8 cellular contexts compared by ENCODE assay signal in the genomic region with DNA sequence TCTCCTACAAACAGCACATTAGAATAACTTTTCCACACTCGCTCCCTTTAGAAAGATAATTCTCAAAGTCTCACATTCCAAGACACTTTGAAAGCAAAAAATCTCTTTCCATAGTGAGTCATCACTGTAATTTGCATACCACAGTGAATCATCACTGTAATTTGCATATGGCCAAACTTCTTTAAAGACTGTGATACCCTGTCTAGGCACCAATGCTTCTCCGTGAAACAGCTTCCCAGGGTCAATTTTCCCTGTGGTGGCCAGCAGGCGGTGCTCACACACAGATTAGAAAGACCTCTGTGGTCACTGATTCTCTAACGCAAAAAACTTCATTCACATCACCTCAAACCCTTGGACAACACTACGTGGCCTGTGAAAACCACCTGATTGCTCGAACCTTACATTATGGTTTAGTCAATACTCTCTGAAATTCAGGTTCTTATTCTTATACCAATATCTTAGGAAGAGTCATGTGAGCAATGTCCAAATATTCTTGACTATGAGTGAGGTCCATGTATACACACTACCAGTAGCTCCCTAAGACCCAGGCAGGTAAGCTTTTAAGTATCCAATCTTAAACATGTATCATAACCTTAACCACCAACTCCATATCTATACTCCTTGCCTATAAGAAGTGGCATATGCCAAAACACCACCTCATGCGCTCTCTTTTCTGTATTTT.
DNase-seq lines count a peak whose midpoint lies in the region; ATAC-seq, FAIRE-seq and TF ChIP-seq lines count a peak whose summit lies in the region.

No MANE protein-coding gene starts in this region.

- H3K27ac Mint-ChIP-seq in endodermal cell = peak overlapping the region; percentile 2
- H3K27ac Mint-ChIP-seq in mesothelial cell of epicardium = no peak overlapping the region

- H3K9me3 ChIP-seq in DND-41 (ENCODE audit: insufficient read depth, low read length, severe bottlenecking) = peaks cover 4% of the 10 kb centered on the region
- H3K9me3 ChIP-seq in endodermal cell (ENCODE audit: control insufficient read depth, low read length) = peaks cover 12% of the 10 kb centered on the region

- H3K27ac ChIP-seq in DND-41 (ENCODE audit: low read length) = no peak overlapping the region
- no peak overlapping the region for H3K27ac ChIP-seq in endodermal cell (ENCODE audit: low read depth, low read length)

- H3K27me3 ChIP-seq in DND-41 (ENCODE audit: insufficient read depth, low read length, poor library complexity) (no peaks in the 10 kb centered on the region), endodermal cell (ENCODE audit: control insufficient read depth, insufficient read depth, low read length, poor library complexity, severe bottlenecking) (no peaks in the 10 kb centered on the region)

- peak; percentile 58 for FAIRE-seq in TTC549 (lab: Jason Lieb, UNC)

- no peaks in the 10 kb centered on the region for H3K4me1 ChIP-seq in DND-41 (ENCODE audit: insufficient read depth, low read length)
- no peaks in the 10 kb centered on the region for H3K4me1 ChIP-seq in endodermal cell (ENCODE audit: control insufficient read depth, insufficient read depth, low read length)

- no peaks in the 10 kb centered on the region for H3K79me2 ChIP-seq in DND-41 (ENCODE audit: insufficient read depth, low read length)

- H3K4me1 Mint-ChIP-seq in endodermal cell (no peaks in the 10 kb centered on the region), mesothelial cell of epicardium (peaks cover 10% of the 10 kb centered on the region)

- H3K9me3 Mint-ChIP-seq in endodermal cell (peaks cover 30% of the 10 kb centered on the region), mesothelial cell of epicardium (peaks cover 28% of the 10 kb centered on the region)

- H3K4me3 ChIP-seq in DND-41 (ENCODE audit: low read depth in 1 of 2, low read length in 2 of 2) (no peak overlapping the region), endodermal cell (ENCODE audit: low read length) (no peak overlapping the region)

- no peak overlapping the region for H3K4me3 Mint-ChIP-seq in endodermal cell
- no peak overlapping the region for H3K4me3 Mint-ChIP-seq in mesothelial cell of epicardium

- H3K4me2 ChIP-seq in DND-41 (ENCODE audit: insufficient read depth, low read length) = no peak overlapping the region

- ATAC-seq in DND-41 (ENCODE audit: insufficient read depth, low read depth) (no peak), GM21360 (IDR thresholded peaks at IDR 0.05; ENCODE audit: unreplicated experiment) (peak; percentile 52)

- H3K36me3 Mint-ChIP-seq in endodermal cell (ENCODE audit: low read depth) (no peaks in the 10 kb centered on the region), mesothelial cell of epicardium (no peaks in the 10 kb centered on the region)

- no peak overlapping the region for H2AFZ ChIP-seq in DND-41 (ENCODE audit: low read depth, low read length)

- no peaks in the 10 kb centered on the region for H3K27me3 Mint-ChIP-seq in endodermal cell (ENCODE audit: insufficient read depth)
- H3K27me3 Mint-ChIP-seq in mesothelial cell of epicardium (ENCODE audit: low read depth) = no peaks in the 10 kb centered on the region

- H3K36me3 ChIP-seq in DND-41 (ENCODE audit: insufficient read depth, low read length) (no peaks in the 10 kb centered on the region), endodermal cell (ENCODE audit: control insufficient read depth, insufficient read depth, low read length) (no peaks in the 10 kb centered on the region)

- DNase-seq in DND-41 = peak; percentile 27
- DNase-seq in LoVo (ENCODE audit: low spot score) = peak; percentile 50
- peak; percentile 91 for DNase-seq in endodermal cell
- peak in 1 of 2 experiments; percentile 57 for DNase-seq in mesothelial cell of epicardium (ENCODE audit: low spot score in 2 of 2, unreplicated experiment in 2 of 2)
- DNase-seq in superior temporal gyrus (ENCODE audit: extremely low spot score) = peak; percentile 72
- no peak for DNase-seq in GF-D8 (lab: John Stamatoyannopoulos, UW)

- no peak overlapping the region for H3K9ac ChIP-seq in DND-41 (ENCODE audit: low read depth, low read length)
- no peak overlapping the region for H3K9ac ChIP-seq in endodermal cell (ENCODE audit: extremely low read depth, low read length, poor library complexity, severe bottlenecking)

- H4K20me1 ChIP-seq in DND-41 (ENCODE audit: insufficient read depth, low read length) = no peaks in the 10 kb centered on the region

- TF ChIP-seq CTCF in DND-41 (IDR thresholded peaks at IDR 0.05; ENCODE audit: borderline replicate concordance, extremely low read depth, low read length, poor library complexity, severe bottlenecking) (peak; percentile 72), endodermal cell (conservative IDR thresholded peaks at IDR 0.05) (peak; percentile 96), mesothelial cell of epicardium (IDR thresholded peaks at IDR 0.05; ENCODE audit: unreplicated experiment) (peak; percentile 64)

- 19 to 30% methylated on average over 3 to 6 of the region's 7 CpGs for whole genome bisulfite sequencing in endodermal cell (ENCODE audit: insufficient coverage in 1 of 2, insufficient read length in 1 of 2), 2 experiments
